In the genomic region with DNA sequence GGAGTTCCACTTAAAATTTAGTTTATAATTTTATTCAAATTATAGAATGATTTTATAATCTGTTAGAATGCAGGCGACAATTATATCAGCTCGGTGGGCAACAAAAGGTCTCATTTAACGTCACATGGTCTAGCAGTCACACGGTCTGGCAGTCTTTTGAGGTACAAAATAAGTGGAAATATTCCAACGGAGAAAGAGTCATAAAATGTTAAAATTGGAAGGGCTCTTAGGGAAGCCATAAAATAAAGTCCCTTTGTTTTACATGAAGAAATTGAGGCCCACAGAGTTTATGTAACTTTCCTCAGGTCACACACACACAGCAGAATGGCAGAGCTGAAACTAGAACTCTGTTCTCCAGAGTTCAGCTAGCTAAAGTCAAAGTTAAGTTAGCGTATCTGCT, we compare ENCODE assay signal across 8 cellular contexts.
"Had no signal": no experiment of that assay in that cellular context is flagged by ENCODE, and none has a peak within 500 bp of the region (broad histone marks: within the 10 kb centered on the region; RNA-seq: fewer than 3 reads in every experiment).

No MANE protein-coding gene starts in this region.

- H3K9me3 ChIP-seq: HAP-1 had no signal

- H3K4me2 ChIP-seq: GM23338 had no signal

- H3K4me1 Mint-ChIP-seq: GM23338 had no signal

- H3K9me3 Mint-ChIP-seq: GM23338, HFFc6 had no signal

- H3K9ac ChIP-seq: GM23248 had no signal

- H3K4me1 ChIP-seq: HAP-1 had no signal

- H3K27ac ChIP-seq: GM23248 had no signal

- DNase-seq: GM23248, GOT3, H7, HCEC 1CT, HFFc6 had no signal

- H3K27ac Mint-ChIP-seq: GM23338, HFFc6 had no signal

- H3K4me3 ChIP-seq: GM23248, GM23338, HAP-1 had no signal

- H2AFZ ChIP-seq: GM23248, GM23338 had no signal

- ATAC-seq: GM23338, HCT116 had no signal

- H3K4me3 Mint-ChIP-seq: GM23338, HFFc6 had no signal
